ENCODE assay signal across 25 cellular contexts in genomic region chr11:60854847-60855725, GRCh38. TPM values are rescaled to one million over a fixed set of nuclear protein-coding genes. Genes with fewer than 3 reads are reported as not detected.
DNase-seq lines count a peak whose midpoint lies in the region; ATAC-seq, FAIRE-seq and TF ChIP-seq lines count a peak whose summit lies in the region.
"Had no signal": no experiment of that assay in that cellular context is flagged by ENCODE, and none has a peak within 500 bp of the region (broad histone marks: within the 10 kb centered on the region; RNA-seq: fewer than 3 reads in every experiment).

No MANE protein-coding gene starts in this region.

- H3K9me3 Mint-ChIP-seq in chondrocyte (ENCODE audit: low read depth) (no peaks in the 10 kb centered on the region), neural progenitor cell (no peaks in the 10 kb centered on the region)
- H3K9me3 Mint-ChIP-seq: stimulated activated naive CD8-positive, alpha-beta T cell treated with anti-CD3 and anti-CD28 coated beads, Interleukin-15, amount 100 ng/mL, for 72 hours; T-helper 1 cell treated with Interleukin-12 subunit alpha and Interleukin-12 subunit beta and Interleukin-4 antibody, amounts not matched to agents 30 μg/mL and 1 μg/mL, for 36 hours had no signal

- H3K27ac ChIP-seq in neural progenitor cell: no peak overlapping the region
- H3K27ac ChIP-seq: 22Rv1, gastroesophageal sphincter had no signal

- no peaks in the 10 kb centered on the region for H4K20me1 ChIP-seq in neural progenitor cell (ENCODE audit: low read depth)

- FAIRE-seq in GM12891 (lab: Jason Lieb, UNC): peak; percentile 78
- FAIRE-seq: D721Med had no signal

- H3K27me3 ChIP-seq in neural progenitor cell: peaks cover 36% of the 10 kb centered on the region

- no peak overlapping the region for H3K4me2 ChIP-seq in neural progenitor cell

- no peak overlapping the region for H3K4me3 ChIP-seq in neural progenitor cell
- H3K4me3 ChIP-seq: gastroesophageal sphincter had no signal

- H3K4me3 Mint-ChIP-seq in chondrocyte (ENCODE audit: unreplicated experiment) (no peak overlapping the region), neural progenitor cell (no peak overlapping the region)
- H3K4me3 Mint-ChIP-seq: stimulated activated naive CD8-positive, alpha-beta T cell treated with anti-CD3 and anti-CD28 coated beads, Interleukin-15, amount 100 ng/mL, for 72 hours; T-helper 1 cell treated with Interleukin-12 subunit alpha and Interleukin-12 subunit beta and Interleukin-4 antibody, amounts not matched to agents 30 μg/mL and 1 μg/mL, for 36 hours had no signal

- no peak for ATAC-seq in GM18858 (IDR thresholded peaks at IDR 0.05; ENCODE audit: unreplicated experiment)
- ATAC-seq in omental fat pad (ENCODE audit: low FRiP score): no peak
- ATAC-seq: esophagus mucosa; gastroesophageal sphincter; left cardiac atrium; stimulated activated naive CD8-positive, alpha-beta T cell treated with anti-CD3 and anti-CD28 coated beads, Interleukin-15, amount 100 ng/mL, for 72 hours had no signal

- peak; percentile 23 for DNase-seq in NCI-H82 (lab: John Stamatoyannopoulos, UW)
- no peak for DNase-seq in NCI-H82 treated with DMSO at 0.1 percent for 48 hours (lab: John Stamatoyannopoulos, UW; ENCODE audit: unreplicated experiment)
- no peak for DNase-seq in GM12891 (ENCODE audit: insufficient read length, low spot score)
- DNase-seq in chondrocyte (ENCODE audit: low spot score): peak; percentile 36
- DNase-seq in neural progenitor cell (ENCODE audit: low spot score): no peak
- no peak for DNase-seq in omental fat pad (ENCODE audit: low spot score)
- no peak for DNase-seq in NCI-H1417 (lab: John Stamatoyannopoulos, UW)
- DNase-seq: activated CD4-positive, CD25-positive, alpha-beta regulatory T cell; AML-193; GOT3; left cardiac atrium; NCI-H1105; NCI-H526; nucleus accumbens; stimulated activated naive CD8-positive, alpha-beta T cell treated with anti-CD3 and anti-CD28 coated beads, Interleukin-15, amount 100 ng/mL, for 72 hours had no signal

- TF ChIP-seq CTCF in chondrocyte (IDR thresholded peaks at IDR 0.05) (no peak), neural progenitor cell (IDR thresholded peaks at IDR 0.05) (no peak), omental fat pad (IDR thresholded peaks at IDR 0.05) (no peak)

- no peak for TF ChIP-seq POLR2A in GM12891 (IDR thresholded peaks at IDR 0.05; ENCODE audit: low read depth, low read length)

- H2AFZ ChIP-seq in neural progenitor cell (replicated peaks): no peak overlapping the region

- peaks cover 4% of the 10 kb centered on the region for H3F3A ChIP-seq in neural progenitor cell (ENCODE audit: low read depth)

- H3K36me3 Mint-ChIP-seq in chondrocyte (ENCODE audit: low read depth) (peaks cover 14% of the 10 kb centered on the region), neural progenitor cell (peaks cover 5% of the 10 kb centered on the region)

- H3K4me1 Mint-ChIP-seq in chondrocyte (ENCODE audit: low read depth): peaks cover 7% of the 10 kb centered on the region
- peaks cover 7% of the 10 kb centered on the region for H3K4me1 Mint-ChIP-seq in neural progenitor cell

- H3K79me2 ChIP-seq in neural progenitor cell (ENCODE audit: low read depth): no peaks in the 10 kb centered on the region

- H3K27me3 Mint-ChIP-seq in chondrocyte (ENCODE audit: low read depth) (peaks cover 2% of the 10 kb centered on the region), neural progenitor cell (ENCODE audit: insufficient read depth, low read depth) (peaks cover 9% of the 10 kb centered on the region)
- H3K27me3 Mint-ChIP-seq: stimulated activated naive CD8-positive, alpha-beta T cell treated with anti-CD3 and anti-CD28 coated beads, Interleukin-15, amount 100 ng/mL, for 72 hours had no signal

- no peaks in the 10 kb centered on the region for H3K36me3 ChIP-seq in neural progenitor cell

- H3K4me1 ChIP-seq in neural progenitor cell: no peaks in the 10 kb centered on the region

- peak overlapping the region; percentile 45 for H3K9ac ChIP-seq in neural progenitor cell

- no peak overlapping the region for H3K27ac Mint-ChIP-seq in chondrocyte (ENCODE audit: unreplicated experiment)
- H3K27ac Mint-ChIP-seq in neural progenitor cell: peak overlapping the region; percentile 44
- H3K27ac Mint-ChIP-seq: stimulated activated naive CD8-positive, alpha-beta T cell treated with anti-CD3 and anti-CD28 coated beads, Interleukin-15, amount 100 ng/mL, for 72 hours; T-helper 1 cell treated with Interleukin-12 subunit alpha and Interleukin-12 subunit beta and Interleukin-4 antibody, amounts not matched to agents 30 μg/mL and 1 μg/mL, for 36 hours had no signal

- H3K9me3 ChIP-seq in neural progenitor cell (ENCODE audit: low read depth): no peaks in the 10 kb centered on the region
- H3K9me3 ChIP-seq: gastroesophageal sphincter had no signal

TF ChIP-seq in GM12891, 5 proteins besides CTCF, POLR2A, EP300 and RAD21:
- no peak for TF ChIP-seq TAF1 (IDR thresholded peaks at IDR 0.05; ENCODE audit: low read depth, low read length)
- no peak for TF ChIP-seq PAX5 (IDR thresholded peaks at IDR 0.05; ENCODE audit: insufficient read depth, low read length, severe bottlenecking)
- no peak for TF ChIP-seq SPI1 (IDR thresholded peaks at IDR 0.05; ENCODE audit: low read depth, low read length)
- no peak for TF ChIP-seq POU2F2 (IDR thresholded peaks at IDR 0.05; ENCODE audit: low read depth, low read length)
- TF ChIP-seq POLR2AphosphoS5 (IDR thresholded peaks at IDR 0.05; ENCODE audit: low read depth, low read length): no peak

RNA-seq across cellular contexts. Expression of gene PTGDR2, which starts 0.7 kb away (rescaled TPM):
- polyA plus RNA-seq in GM12891 (2012; ENCODE audit: low read depth, missing spikeins): 0.05 TPM
- 0.12 TPM in 1 of 3 replicates, not detected in the others for total RNA-seq in chondrocyte
- total RNA-seq in neural progenitor cell (ENCODE audit: low replicate concordance): 0.06 TPM in 1 of 2 replicates, not detected in the other
- 1 to 10 TPM in 1 of 4 donors, under 1 TPM in 1, not detected in 2; 0.28 to 1.1 TPM for total RNA-seq in omental fat pad
- total RNA-seq: dermis microvascular lymphatic vessel endothelial cell had no signal

RNA-seq across cellular contexts. Expression of gene ZP1, which starts 12.3 kb away (rescaled TPM):
- not detected for polyA plus RNA-seq in GM12891 (2012; ENCODE audit: low read depth, missing spikeins)
- 0.40 to 0.49 TPM in 2 of 3 replicates, not detected in the other for total RNA-seq in chondrocyte
- total RNA-seq in neural progenitor cell (ENCODE audit: low replicate concordance): not detected in 2 replicates
- total RNA-seq in omental fat pad: 1 to 10 TPM in 2 of 4 donors, not detected in 2; 2.2 to 3.0 TPM
- total RNA-seq: activated CD8-positive, alpha-beta memory T cell treated with anti-CD3 and anti-CD28 coated beads for 36 hours; dermis microvascular lymphatic vessel endothelial cell; esophagus mucosa; gastroesophageal sphincter; HT-29; left cardiac atrium; ureter had no signal

RNA-seq across cellular contexts. Expression of gene CCDC86, which starts 13.2 kb away (rescaled TPM):
- polyA plus RNA-seq in GM12891 (2012; ENCODE audit: low read depth, missing spikeins): 24.8 TPM
- total RNA-seq in chondrocyte (16.6 to 18.6 TPM (median 17.7 TPM) in 3 replicates), neural progenitor cell (ENCODE audit: low replicate concordance) (3.3 and 9.5 TPM in 2 replicates), omental fat pad (10 to 100 TPM; 17.5 to 68.6 (median 22.5) TPM)

RNA-seq across cellular contexts. Expression of gene PRPF19, which starts 51.3 kb away (rescaled TPM):
- 114 TPM for polyA plus RNA-seq in GM12891 (2012; ENCODE audit: low read depth, missing spikeins)
- 48.4 to 51.3 TPM (median 48.6 TPM) in 3 replicates for total RNA-seq in chondrocyte
- total RNA-seq in neural progenitor cell (ENCODE audit: low replicate concordance): 34.5 and 72.7 TPM in 2 replicates
- 10 to 100 TPM; 50.3 to 93.9 (median 58.0) TPM for total RNA-seq in omental fat pad

RNA-seq across cellular contexts. Expression of gene TMEM109, which starts 58.9 kb away (rescaled TPM):
- polyA plus RNA-seq in GM12891 (2012; ENCODE audit: low read depth, missing spikeins): 46.5 TPM
- total RNA-seq in chondrocyte (97.0 to 124 TPM (median 104 TPM) in 3 replicates), neural progenitor cell (ENCODE audit: low replicate concordance) (22.4 and 23.6 TPM in 2 replicates), omental fat pad (100 to 1,000 TPM in 1 of 4 donors, 10 to 100 TPM in 3; 79.6 to 150 (median 88.7) TPM)

Comparison
In these comparisons a context has a peak if more than half of its experiments do, and no peak if none do; other contexts are left out.
1. DNase-seq: peak in NCI-H82 (single experiment) and chondrocyte (single experiment); none in NCI-H82 treated with DMSO at 0.1 percent for 48 hours (single experiment), GM12891 (single experiment), neural progenitor cell (single experiment), omental fat pad (single experiment) and NCI-H1417 (0 of 3).